Comparison of ENCODE assay signal across 16 cellular contexts in the genomic region with DNA sequence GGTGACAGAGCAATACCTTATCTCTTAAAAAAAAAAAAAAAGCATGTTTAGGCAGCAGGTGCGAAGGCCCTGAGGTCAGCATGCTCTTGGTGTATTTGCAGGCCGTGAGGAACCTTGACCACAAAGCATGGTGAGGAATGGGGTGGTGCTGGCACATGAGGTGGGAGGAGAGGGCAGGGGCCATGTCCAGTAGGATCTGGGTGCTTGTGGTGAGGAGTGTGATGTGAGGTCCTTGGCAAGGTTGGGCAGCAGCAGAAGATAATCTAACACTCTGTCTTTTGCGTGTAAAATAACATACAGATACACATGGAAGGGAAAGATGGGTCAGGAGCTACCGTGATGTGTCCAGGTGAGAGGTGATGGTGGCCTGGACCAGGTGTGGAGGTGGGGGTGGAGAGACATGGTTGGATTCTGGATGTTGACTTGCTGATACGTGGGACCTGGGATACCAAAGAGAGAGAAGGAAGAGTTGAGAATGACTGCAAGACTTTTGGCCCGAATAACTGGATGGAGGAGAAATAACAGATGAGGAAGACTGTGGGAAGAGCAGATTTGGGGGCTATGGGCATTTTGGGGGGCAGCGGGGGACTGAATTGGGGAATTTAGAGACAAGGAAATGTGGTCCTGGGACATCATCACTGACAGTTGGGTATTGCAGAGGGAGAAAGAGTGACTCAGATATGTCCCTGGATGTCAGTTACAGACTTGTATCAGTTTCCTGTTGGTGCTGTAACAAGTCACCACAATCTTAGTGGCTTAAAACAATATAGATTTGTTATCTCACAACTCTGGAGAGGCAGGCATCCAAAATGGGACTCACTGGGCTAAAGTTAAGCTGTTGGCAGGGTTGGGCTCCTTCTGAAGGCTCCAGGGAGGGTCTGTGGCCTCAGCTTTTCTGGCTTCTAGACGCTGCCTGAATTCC.
"Had no signal": no experiment of that assay in that cellular context is flagged by ENCODE, and none has a peak within 500 bp of the region (broad histone marks: within the 10 kb centered on the region; RNA-seq: fewer than 3 reads in every experiment).

No MANE protein-coding gene starts in this region.

- H3K36me3 Mint-ChIP-seq: activated naive CD8-positive, alpha-beta T cell; brain; stimulated activated memory B cell treated with anti-CD40 and anti-IgM and Interleukin-4, amounts not matched to agents 10 μg/mL and 1 μg/mL and 100 μg/mL, for 72 hours had no signal

- H3K9me3 Mint-ChIP-seq: brain; central memory CD8-positive, alpha-beta T cell had no signal

- H3K27ac Mint-ChIP-seq: activated naive CD8-positive, alpha-beta T cell; activated T-cell treated with anti-CD3 and anti-CD28 coated beads, Interleukin-2, amount 50 U/mL, for 72 hours; stimulated activated memory B cell treated with anti-CD40 and anti-IgM and Interleukin-4, amounts not matched to agents 10 μg/mL and 1 μg/mL and 100 μg/mL, for 72 hours had no signal

- DNase-seq: activated CD4-positive, alpha-beta T cell treated with anti-CD3 and anti-CD28 coated beads for 1 hour; activated CD4-positive, alpha-beta T cell treated with anti-CD3 and anti-CD28 coated beads, Interleukin-2, amount 50 U/mL, for 48 hours; activated gamma-delta T cell; activated T-cell treated with anti-CD3 and anti-CD28 coated beads, Interleukin-2, amount 50 U/mL, for 72 hours; amniotic stem cell; effector memory CD4-positive, alpha-beta T cell; foreskin melanocyte; islet precursor cell; stimulated activated CD4-positive, alpha-beta T cell treated with anti-CD3 and anti-CD28 coated beads, Interleukin-2, amount 100 ng/mL, for 48 hours; T-helper 1 cell; trophoblast cell had no signal

- H3K4me1 Mint-ChIP-seq: central memory CD8-positive, alpha-beta T cell; stimulated activated memory B cell treated with anti-CD40 and anti-IgM and Interleukin-4, amounts not matched to agents 10 μg/mL and 1 μg/mL and 100 μg/mL, for 72 hours had no signal

- H3K4me3 Mint-ChIP-seq: activated naive CD8-positive, alpha-beta T cell; activated T-cell treated with anti-CD3 and anti-CD28 coated beads, Interleukin-2, amount 50 U/mL, for 72 hours; brain; central memory CD8-positive, alpha-beta T cell; stimulated activated memory B cell treated with anti-CD40 and anti-IgM and Interleukin-4, amounts not matched to agents 10 μg/mL and 1 μg/mL and 100 μg/mL, for 72 hours had no signal

- H3K27me3 Mint-ChIP-seq: central memory CD8-positive, alpha-beta T cell had no signal

- ATAC-seq: activated T-cell treated with anti-CD3 and anti-CD28 coated beads, Interleukin-2, amount 50 U/mL, for 72 hours; SK-N-SH treated with all-trans-retinoic acid at 6 μM for 48 hours; stimulated activated memory B cell treated with anti-CD40 and anti-IgM and Interleukin-4, amounts not matched to agents 10 μg/mL and 1 μg/mL and 100 μg/mL, for 72 hours had no signal
